In genomic region chr10:67763499-67764011, GRCh38 we compare ENCODE assay signal across 8 cellular contexts.
DNase-seq lines count a peak whose midpoint lies in the region; ATAC-seq, FAIRE-seq and TF ChIP-seq lines count a peak whose summit lies in the region.

No MANE protein-coding gene starts in this region.

- peak overlapping the region; percentile 38 to 90 (median 77); a peak in 5 of 6 replicates for H3K4me3 ChIP-seq in HepG2 (replicated peaks in 1 of 3; ENCODE audit: insufficient read depth in 1 of 3, low read depth in 2 of 3, low read length in 3 of 3)

- TF ChIP-seq EP300 in HepG2 (IDR thresholded peaks at IDR 0.05; ENCODE audit: low read depth in 2 of 2, low read length in 2 of 2), result no peak
- no peak for TF ChIP-seq EP300 in HepG2 (CRISPR knock-in tag; IDR thresholded peaks at IDR 0.05; ENCODE audit: borderline replicate concordance)

- H3K36me3 ChIP-seq in HepG2 (replicated peaks in 1 of 2; ENCODE audit: control insufficient read depth in 1 of 2, insufficient read depth in 2 of 2, low read length in 2 of 2), result no peaks in the 10 kb centered on the region

- WGBS in HepG2 (ENCODE audit: low lambda C conversion rate), result 41% methylated on average over 18 of the region's 22 CpGs

- in situ Hi-C loops in HepG2 (cut with HindIII; ENCODE audit: extremely low pct_ligation_motif_present, low pct_unique_long_range_greater_than_20kb), result no loop called here

- H2AFZ ChIP-seq in HepG2 (ENCODE audit: low read length), result peak overlapping the region; percentile 93

- no peaks in the 10 kb centered on the region for H4K20me1 ChIP-seq in HepG2 (ENCODE audit: insufficient read depth, low read length)

- FAIRE-seq in HepG2 (lab: Jason Lieb, UNC), result no peak

- peak overlapping the region; percentile 41; the same call in 1 of the 2 replicates for H3K9ac ChIP-seq in HepG2 (ENCODE audit: insufficient read depth, low read depth, low read length)

- ATAC-seq in HG03039 (IDR thresholded peaks at IDR 0.05; ENCODE audit: unreplicated experiment) (peak; percentile 27), HepG2 (peak; percentile 59)

- DNase-seq in NCI-H2227 (lab: John Stamatoyannopoulos, UW; ENCODE audit: unreplicated experiment) (peak; percentile 82), dermis blood vessel endothelial cell (peak; percentile 73), HepG2 (ENCODE audit: low spot score) (peak; percentile 23), SKM-1 treated with dmso at 0.1 percent for 144 hours (lab: John Stamatoyannopoulos, UW; ENCODE audit: unreplicated experiment) (no peak)
- DNase-seq in activated CD4-positive, alpha-beta T cell treated with anti-CD3 and anti-CD28 coated beads, Interleukin-2, amount 50 U/mL, for 4 hours, result peak; percentile 71 to 74
- DNase-seq in stimulated activated CD4-positive, alpha-beta T cell treated with anti-CD3 and anti-CD28 coated beads, Interleukin-4, amount 100 ng/mL, for 1 hour, result peak; percentile 83

- H3K27ac ChIP-seq in HepG2 (ENCODE audit: extremely low read length, insufficient read depth, low read length), result no peak overlapping the region

- peaks cover 17% of the 10 kb centered on the region for H3K4me1 ChIP-seq in HepG2 (ENCODE audit: insufficient read depth, low read length)

- no TSS peak for BruUV-seq in HepG2 (replicated peaks; lab: Mats Ljungman, UMichigan)

- POLR2A ChIA-PET in HepG2 (lab: Yijun Ruan, JAX), result interaction anchor here (1.4 kb wide), 1 partner anchor 25 kb away, joined by 4 read pairs; no protein-coding TSS in a partner anchor

- H3K9me3 ChIP-seq in HepG2 (ENCODE audit: low read length), result no peaks in the 10 kb centered on the region

- CTCF ChIA-PET in HepG2 (lab: Yijun Ruan, JAX; ENCODE audit: low intra/inter-chr PET ratio, low total read pairs), result no interaction called here

- H3K27me3 ChIP-seq in HepG2 (ENCODE audit: control insufficient read depth in 1 of 2, insufficient read depth in 2 of 2, low read length in 2 of 2), result peaks cover 0 to 1% of the 10 kb centered on the region in 2 experiments; a peak in 2 of 5 replicates

- peak overlapping the region; percentile 89 for H3K4me2 ChIP-seq in HepG2 (ENCODE audit: low read depth, low read length)

- no peak for TF ChIP-seq CTCF in HepG2 (CRISPR knock-in tag; IDR thresholded peaks at IDR 0.05)

- no peaks in the 10 kb centered on the region for H3K79me2 ChIP-seq in HepG2 (ENCODE audit: insufficient read depth, low read length)

- TF ChIP-seq POLR2A in GM18526 (IDR thresholded peaks at IDR 0.05; ENCODE audit: extremely low read depth, insufficient read length), result peak; percentile 33
- TF ChIP-seq POLR2A in HepG2 (IDR thresholded peaks at IDR 0.05; ENCODE audit: insufficient read depth in 1 of 2, low read depth in 2 of 2, low read length in 2 of 2), result 0 out of 4 replicates have a peak, but pooled peaks of 1 of the 2 experiments have one; percentile 35

- intact Hi-C loops in HepG2 (cut with micrococcal nuclease; ENCODE audit: unreplicated experiment), result loop anchor here (2.0 to 5.0 kb wide), 2 partner anchors 39 to 66 kb away; partner anchors contain the start of gene CTNNA3

- TF ChIP-seq RAD21 in HepG2 (CRISPR knock-in tag; IDR thresholded peaks at IDR 0.05), result no peak

TF ChIP-seq in HepG2, 621 proteins besides CTCF, POLR2A, EP300 and RAD21 (continues in another document):
- TF ChIP-seq ZNF558 (CRISPR knock-in tag; IDR thresholded peaks at IDR 0.05; ENCODE audit: borderline replicate concordance) (0 out of 2 replicates have a peak, but pooled peaks have one; percentile 5), CEBPB (IDR thresholded peaks at IDR 0.05; ENCODE audit: borderline replicate concordance, low read depth, low read length) (no peak), ZNF292 (CRISPR knock-in tag; IDR thresholded peaks at IDR 0.05; ENCODE audit: borderline replicate concordance, low read depth) (0 out of 2 replicates have a peak, but pooled peaks have one; percentile 7), SP2 (CRISPR knock-in tag; IDR thresholded peaks at IDR 0.05) (0 out of 2 replicates have a peak, but pooled peaks have one; percentile 18), ZBTB38 (CRISPR knock-in tag; IDR thresholded peaks at IDR 0.05) (peak; percentile 42), ZNF138 (CRISPR knock-in tag; IDR thresholded peaks at IDR 0.05; ENCODE audit: low read depth) (peak; percentile 8; the same call in 1 of the 2 replicates), MAX (IDR thresholded peaks at IDR 0.05) (0 out of 2 replicates have a peak, but pooled peaks have one; percentile 14), ZNF446 (CRISPR knock-in tag; IDR thresholded peaks at IDR 0.05) (peak; percentile 11; the same call in 1 of the 2 replicates), IRX3 (CRISPR knock-in tag; IDR thresholded peaks at IDR 0.05; ENCODE audit: borderline replicate concordance, low read depth) (0 out of 2 replicates have a peak, but pooled peaks have one; percentile 35), ZNF883 (CRISPR knock-in tag; IDR thresholded peaks at IDR 0.05; ENCODE audit: not compliant biosample characterization) (no peak), BORCS8-MEF2B (CRISPR knock-in tag; IDR thresholded peaks at IDR 0.05) (peak; percentile 9; the same call in 1 of the 2 replicates), ZBTB20 (CRISPR knock-in tag; IDR thresholded peaks at IDR 0.05; ENCODE audit: borderline replicate concordance, low read depth) (0 out of 2 replicates have a peak, but pooled peaks have one; percentile 18), MEIS2 (CRISPR knock-in tag; IDR thresholded peaks at IDR 0.05) (0 out of 2 replicates have a peak, but pooled peaks have one; percentile 14), ZFY (CRISPR knock-in tag; IDR thresholded peaks at IDR 0.05) (peak; percentile 29), NKX3-1 (CRISPR knock-in tag; IDR thresholded peaks at IDR 0.05) (0 out of 2 replicates have a peak, but pooled peaks have one; percentile 8), E2F1 (CRISPR knock-in tag; IDR thresholded peaks at IDR 0.05) (no peak), SNAPC5 (CRISPR knock-in tag; IDR thresholded peaks at IDR 0.05; ENCODE audit: borderline replicate concordance) (no peak), HDAC2 (CRISPR knock-in tag; IDR thresholded peaks at IDR 0.05) (0 out of 2 replicates have a peak, but pooled peaks have one; percentile 0), SRSF9 (IDR thresholded peaks at IDR 0.05; ENCODE audit: borderline replicate concordance, insufficient read depth, low read depth, low read length, poor library complexity, severe bottlenecking) (no peak), HNF1B (CRISPR knock-in tag; IDR thresholded peaks at IDR 0.05) (peak; percentile 57; the same call in 1 of the 2 replicates), CEBPZ (IDR thresholded peaks at IDR 0.05; ENCODE audit: low read length) (no peak), DNMT3B (CRISPR knock-in tag; conservative IDR thresholded peaks at IDR 0.05) (no peak), ZFX (CRISPR knock-in tag; IDR thresholded peaks at IDR 0.05; ENCODE audit: low read depth) (peak; percentile 55)
